ENCODE assay signal across 20 cellular contexts in genomic region chr10:102283488-102283887, GRCh38. TPM values are rescaled to one million over a fixed set of nuclear protein-coding genes. Genes with fewer than 3 reads are reported as not detected.
DNase-seq lines count a peak whose midpoint lies in the region; ATAC-seq and TF ChIP-seq lines count a peak whose summit lies in the region.
"Had no signal": no experiment of that assay in that cellular context is flagged by ENCODE, and none has a peak within 500 bp of the region (broad histone marks: within the 10 kb centered on the region; RNA-seq: fewer than 3 reads in every experiment).

No MANE protein-coding gene starts in this region.

- H3K27me3 Mint-ChIP-seq in T-cell: no peaks in the 10 kb centered on the region
- H3K27me3 Mint-ChIP-seq in stimulated activated naive CD8-positive, alpha-beta T cell treated with anti-CD3 and anti-CD28 coated beads, Interleukin-15, amount 100 ng/mL, for 72 hours: no peaks in the 10 kb centered on the region

- CTCF ChIA-PET in T-cell (lab: Charles Lee): interaction anchor here in 1 of 2 donors (1.4 kb wide), 2 partner anchors 10 to 114 kb away, joined by 3 to 5 read pairs; no protein-coding TSS in a partner anchor

- peak overlapping the region in 1 of 3 donors; percentile 0 for H3K4me3 Mint-ChIP-seq in T-cell
- peak overlapping the region; percentile 7 to 23 for H3K4me3 Mint-ChIP-seq in stimulated activated naive CD8-positive, alpha-beta T cell treated with anti-CD3 and anti-CD28 coated beads, Interleukin-15, amount 100 ng/mL, for 72 hours
- H3K4me3 Mint-ChIP-seq: endodermal cell had no signal

- H3K27me3 ChIP-seq in cardiac muscle cell: no peaks in the 10 kb centered on the region
- H3K27me3 ChIP-seq: gastroesophageal sphincter had no signal

- peaks cover 65 to 74% (median 70%) of the 10 kb centered on the region in 3 donors for H3K4me1 Mint-ChIP-seq in T-cell
- H3K4me1 Mint-ChIP-seq in stimulated activated naive CD8-positive, alpha-beta T cell treated with anti-CD3 and anti-CD28 coated beads, Interleukin-15, amount 100 ng/mL, for 72 hours: peaks cover 73% of the 10 kb centered on the region

- ATAC-seq in T-cell (replicated peaks in 1 of 4) (no peak), GM18868 (IDR thresholded peaks at IDR 0.05; ENCODE audit: unreplicated experiment) (no peak)
- ATAC-seq in stimulated activated naive CD8-positive, alpha-beta T cell treated with anti-CD3 and anti-CD28 coated beads, Interleukin-15, amount 100 ng/mL, for 72 hours: no peak
- ATAC-seq: gastroesophageal sphincter had no signal

- no peaks in the 10 kb centered on the region for H3K36me3 ChIP-seq in cardiac muscle cell
- H3K36me3 ChIP-seq: gastroesophageal sphincter had no signal

- no peaks in the 10 kb centered on the region for H3K9me3 ChIP-seq in cardiac muscle cell (ENCODE audit: low read depth)
- H3K9me3 ChIP-seq: gastroesophageal sphincter had no signal

- DNase-seq in cardiac muscle cell (ENCODE audit: low read depth in 1 of 2, low spot score in 1 of 2) (no peak), cardiac septum (ENCODE audit: low spot score) (no peak), T-cell (no peak), epithelial cell of esophagus (ENCODE audit: low read depth) (peak; percentile 93), NCI-H446 treated with DMSO at 0.1 percent for 48 hours (lab: John Stamatoyannopoulos, UW) (no peak), NCI-H446 (lab: John Stamatoyannopoulos, UW) (no peak)
- no peak for DNase-seq in stimulated activated naive CD8-positive, alpha-beta T cell treated with anti-CD3 and anti-CD28 coated beads, Interleukin-15, amount 100 ng/mL, for 72 hours
- DNase-seq: DMS153, endodermal cell, NCI-H1694, NCI-H510A treated with DMSO at 0.1 percent for 48 hours, substantia nigra had no signal

- peak overlapping the region; percentile 61 for H3K27ac ChIP-seq in cardiac muscle cell
- H3K27ac ChIP-seq: gastroesophageal sphincter had no signal

- intact Hi-C loops in cardiac septum (cut with DNase I): no loop called here

- H3K27ac Mint-ChIP-seq in T-cell: peak overlapping the region; percentile 68 to 71
- H3K27ac Mint-ChIP-seq in stimulated activated naive CD8-positive, alpha-beta T cell treated with anti-CD3 and anti-CD28 coated beads, Interleukin-15, amount 100 ng/mL, for 72 hours: peak overlapping the region in 1 of 2 donors; percentile 59
- H3K27ac Mint-ChIP-seq: endodermal cell had no signal

- peaks cover 66% of the 10 kb centered on the region for H3K4me1 ChIP-seq in cardiac muscle cell (ENCODE audit: low read depth)

- TF ChIP-seq CTCF in cardiac muscle cell (IDR thresholded peaks at IDR 0.05; ENCODE audit: low read depth, low read length) (no peak), epithelial cell of esophagus (IDR thresholded peaks at IDR 0.05; ENCODE audit: insufficient read depth, low read depth, low read length, missing control alignments) (no peak)

- peaks cover 25% of the 10 kb centered on the region for H3K36me3 Mint-ChIP-seq in T-cell

- POLR2A ChIA-PET in T-cell (lab: Charles Lee): no interaction called here

- H3K4me3 ChIP-seq in cardiac muscle cell: no peak overlapping the region
- peak overlapping the region; percentile 28 for H3K4me3 ChIP-seq in epithelial cell of esophagus (ENCODE audit: low read length)
- H3K4me3 ChIP-seq: gastroesophageal sphincter, lung had no signal

- no peaks in the 10 kb centered on the region for H3K9me3 Mint-ChIP-seq in T-cell
- no peaks in the 10 kb centered on the region for H3K9me3 Mint-ChIP-seq in stimulated activated naive CD8-positive, alpha-beta T cell treated with anti-CD3 and anti-CD28 coated beads, Interleukin-15, amount 100 ng/mL, for 72 hours
- H3K9me3 Mint-ChIP-seq: endodermal cell, nephron had no signal

RNA-seq across cellular contexts. Expression of gene GBF1, which starts 38.2 kb away (rescaled TPM):
- 51.4 and 75.6 TPM in 2 replicates for total RNA-seq in cardiac muscle cell
- polyA plus RNA-seq in cardiac muscle cell: 42.1 and 62.1 TPM in 2 replicates
- 46.4 TPM for total RNA-seq in cardiac septum
- total RNA-seq in T-cell: 10 to 100 TPM; 37.2 to 41.1 (median 38.7) TPM

RNA-seq across cellular contexts. Expression of gene PITX3, which starts 42.2 kb away (rescaled TPM):
- total RNA-seq in cardiac muscle cell (5.5 and 14.3 TPM in 2 replicates), cardiac septum (0.51 TPM), T-cell (not detected)
- 7.9 and 19.2 TPM in 2 replicates for polyA plus RNA-seq in cardiac muscle cell
- total RNA-seq: cerebellum, endodermal cell, HT1080, lung, SK-MEL-5 had no signal

RNA-seq across cellular contexts. Expression of gene ELOVL3, which starts 57.4 kb away (rescaled TPM):
- total RNA-seq in cardiac muscle cell: 0.18 TPM in 1 of 2 replicates, not detected in the other
- 0.10 and 0.82 TPM in 2 replicates for polyA plus RNA-seq in cardiac muscle cell
- not detected for total RNA-seq in cardiac septum
- not detected for total RNA-seq in T-cell
- total RNA-seq: endodermal cell, HT1080, pulmonary artery endothelial cell had no signal
